Comparison of ENCODE assay signal across 8 cellular contexts in genomic region chr18:76467371-76468190, GRCh38. TPM values are rescaled to one million over a fixed set of nuclear protein-coding genes. Genes with fewer than 3 reads are reported as not detected.
DNase-seq lines count a peak whose midpoint lies in the region; ATAC-seq and TF ChIP-seq lines count a peak whose summit lies in the region.

No MANE protein-coding gene starts in this region.

- no peak overlapping the region for H3K4me3 ChIP-seq in suprapubic skin

- POLR2A ChIA-PET in activated CD4-positive, alpha-beta T cell treated with anti-CD3 and anti-CD28 coated beads for 36 hours (lab: Charles Lee) = no interaction called here

- no peaks in the 10 kb centered on the region for H3K9me3 ChIP-seq in T-helper 17 cell (ENCODE audit: control insufficient read depth, low read length, poor library complexity, severe bottlenecking)
- no peaks in the 10 kb centered on the region for H3K9me3 ChIP-seq in suprapubic skin

- peaks cover 18% of the 10 kb centered on the region for H3K4me1 ChIP-seq in suprapubic skin

- H3K27ac Mint-ChIP-seq in activated CD4-positive, alpha-beta T cell treated with anti-CD3 and anti-CD28 coated beads for 36 hours = peak overlapping the region; percentile 74
- H3K27ac Mint-ChIP-seq in T-helper 17 cell (peak overlapping the region; percentile 78), Calu3 (ENCODE audit: unreplicated experiment) (no peak overlapping the region)

- no peaks in the 10 kb centered on the region for H3K36me3 ChIP-seq in suprapubic skin

- intact Hi-C loops in activated CD4-positive, alpha-beta T cell treated with anti-CD3 and anti-CD28 coated beads for 36 hours (cut with DNase I, micrococcal nuclease) = no loop called here
- intact Hi-C loops in left ventricle myocardium superior (cut with micrococcal nuclease) = no loop called here
- intact Hi-C loops in Calu3 (cut with micrococcal nuclease; ENCODE audit: unreplicated experiment) = no loop called here

- H3K27me3 ChIP-seq in suprapubic skin = no peaks in the 10 kb centered on the region

- ATAC-seq in activated CD4-positive, alpha-beta T cell treated with anti-CD3 and anti-CD28 coated beads for 36 hours = peak; percentile 48
- ATAC-seq in T-helper 17 cell = peak; percentile 41
- ATAC-seq in left ventricle myocardium superior = peak; percentile 75
- no peak for ATAC-seq in HG03432 (IDR thresholded peaks at IDR 0.05; ENCODE audit: unreplicated experiment)

- H3K27ac ChIP-seq in suprapubic skin = no peak overlapping the region

- no peaks in the 10 kb centered on the region for H3K36me3 Mint-ChIP-seq in activated CD4-positive, alpha-beta T cell treated with anti-CD3 and anti-CD28 coated beads for 36 hours (ENCODE audit: low read depth)
- H3K36me3 Mint-ChIP-seq in T-helper 17 cell (ENCODE audit: low read depth) (peaks cover 2% of the 10 kb centered on the region), Calu3 (ENCODE audit: insufficient read depth, unreplicated experiment) (peaks cover 7% of the 10 kb centered on the region)

- no peak for TF ChIP-seq POLR2A in suprapubic skin (IDR thresholded peaks at IDR 0.05)

- CTCF ChIA-PET in activated CD4-positive, alpha-beta T cell treated with anti-CD3 and anti-CD28 coated beads for 36 hours (lab: Charles Lee) = interaction anchor here (0.6 to 1.1 kb wide), 3 partner anchors 14 to 1276 kb away, joined by 3 read pairs; no protein-coding TSS in a partner anchor
- CTCF ChIA-PET in Calu3 (lab: Charles Lee) = no interaction called here

- peak overlapping the region; percentile 59 for H3K4me3 Mint-ChIP-seq in activated CD4-positive, alpha-beta T cell treated with anti-CD3 and anti-CD28 coated beads for 36 hours
- H3K4me3 Mint-ChIP-seq in T-helper 17 cell (peak overlapping the region; percentile 78), Calu3 (ENCODE audit: low read depth, unreplicated experiment) (no peak overlapping the region)

- no peak for DNase-seq in activated CD4-positive, alpha-beta T cell treated with anti-CD3 and anti-CD28 coated beads for 36 hours
- no peak for DNase-seq in activated CD4-positive, alpha-beta T cell treated with anti-CD3 and anti-CD28 coated beads, Interleukin-2, amount 50 U/mL, for 1 hour
- DNase-seq in T-helper 17 cell = no peak
- peak; percentile 61 for DNase-seq in left ventricle myocardium superior
- peak; percentile 66 to 81 for DNase-seq in suprapubic skin (ENCODE audit: low spot score in 2 of 2)
- no peak for DNase-seq in Calu3
- DNase-seq in A172 (ENCODE audit: low spot score) = no peak

- H3K9me3 Mint-ChIP-seq in activated CD4-positive, alpha-beta T cell treated with anti-CD3 and anti-CD28 coated beads for 36 hours (ENCODE audit: low read depth) = no peaks in the 10 kb centered on the region
- H3K9me3 Mint-ChIP-seq in Calu3 (ENCODE audit: low read depth, unreplicated experiment) = no peaks in the 10 kb centered on the region

- TF ChIP-seq CTCF in suprapubic skin (IDR thresholded peaks at IDR 0.05) = no peak
- TF ChIP-seq CTCF in Calu3 (IDR thresholded peaks at IDR 0.05; ENCODE audit: unreplicated experiment) = no peak

- H3K4me1 Mint-ChIP-seq in activated CD4-positive, alpha-beta T cell treated with anti-CD3 and anti-CD28 coated beads for 36 hours = peaks cover 22% of the 10 kb centered on the region
- H3K4me1 Mint-ChIP-seq in T-helper 17 cell (peaks cover 36% of the 10 kb centered on the region), Calu3 (ENCODE audit: low read depth, unreplicated experiment) (no peaks in the 10 kb centered on the region)

- 59% methylated on average over 17 of the region's 19 CpGs for WGBS in suprapubic skin

- no TSS peak for BruUV-seq in Calu3 (replicated peaks; lab: Mats Ljungman, UMichigan)

- peaks cover 2% of the 10 kb centered on the region for H3K27me3 Mint-ChIP-seq in activated CD4-positive, alpha-beta T cell treated with anti-CD3 and anti-CD28 coated beads for 36 hours
- no peaks in the 10 kb centered on the region for H3K27me3 Mint-ChIP-seq in T-helper 17 cell
- H3K27me3 Mint-ChIP-seq in Calu3 (ENCODE audit: unreplicated experiment) = no peaks in the 10 kb centered on the region

- TF ChIP-seq EP300 in suprapubic skin (IDR thresholded peaks at IDR 0.05) = no peak

RNA-seq across cellular contexts. Expression of gene ZNF516, which starts 27.5 kb away (rescaled TPM):
- total RNA-seq in activated CD4-positive, alpha-beta T cell treated with anti-CD3 and anti-CD28 coated beads for 36 hours = 1 to 10 TPM; 6.8 to 9.9 TPM
- total RNA-seq in T-helper 17 cell (10 to 100 TPM; 16.5 to 29.6 TPM), left ventricle myocardium superior (14.0 TPM), suprapubic skin (10 to 100 TPM; 20.5 to 55.4 (median 22.4) TPM), Calu3 (2022) (41.6 and 44.2 TPM in 2 replicates)
- 2.1 and 4.8 TPM in 2 replicates for total RNA-seq in A172 (2014; rRNA removed; shearing (Covaris generic))

Comparison
In these comparisons a context has a peak if more than half of its experiments do, and no peak if none do; other contexts are left out.
1. DNase-seq: peak in left ventricle myocardium superior (single experiment) and suprapubic skin (2 of 2); none in activated CD4-positive, alpha-beta T cell treated with anti-CD3 and anti-CD28 coated beads for 36 hours (single experiment), activated CD4-positive, alpha-beta T cell treated with anti-CD3 and anti-CD28 coated beads, Interleukin-2, amount 50 U/mL, for 1 hour (single experiment), T-helper 17 cell (0 of 3), Calu3 (single experiment) and A172 (single experiment).